1 cellular context compared by ENCODE assay signal in genomic region chr18:5238371-5238758, GRCh38.
TF ChIP-seq lines count a peak whose summit lies in the region.

No MANE protein-coding gene starts in this region.

TF ChIP-seq in HepG2, 621 proteins besides CTCF, POLR2A, EP300 and RAD21 (continued from another document and continues in another):
- TF ChIP-seq TFAP4 (IDR thresholded peaks at IDR 0.05; ENCODE audit: borderline replicate concordance, low read depth) (peak; percentile 53; the same call in 1 of the 2 replicates), NR2F6 (IDR thresholded peaks at IDR 0.05) (no peak), NR2F6 (CRISPR knock-in tag; IDR thresholded peaks at IDR 0.05) (0 out of 2 replicates have a peak, but pooled peaks have one; percentile 16), ZNF563 (CRISPR knock-in tag; IDR thresholded peaks at IDR 0.05) (no peak), AGO2 (optimal IDR thresholded peaks at IDR 0.05; ENCODE audit: low read depth, low read length) (peak; percentile 73), CENPT (CRISPR knock-in tag; IDR thresholded peaks at IDR 0.05; ENCODE audit: low read depth) (no peak), ZNF431 (CRISPR knock-in tag; IDR thresholded peaks at IDR 0.05; ENCODE audit: borderline replicate concordance, low read depth) (peak; percentile 72; the same call in 1 of the 2 replicates), UBTF (CRISPR knock-in tag; IDR thresholded peaks at IDR 0.05) (peak; percentile 26; the same call in 1 of the 2 replicates), PAWR (CRISPR knock-in tag; IDR thresholded peaks at IDR 0.05; ENCODE audit: borderline replicate concordance) (0 out of 2 replicates have a peak, but pooled peaks have one; percentile 12), MLXIP (CRISPR knock-in tag; IDR thresholded peaks at IDR 0.05; ENCODE audit: borderline replicate concordance) (0 out of 2 replicates have a peak, but pooled peaks have one; percentile 51), GABPA (IDR thresholded peaks at IDR 0.05; ENCODE audit: low read depth, low read length) (peak; percentile 39; the same call in 1 of the 2 replicates), GABPA (CRISPR knock-in tag; IDR thresholded peaks at IDR 0.05; ENCODE audit: low read depth) (no peak), PHF21A (CRISPR knock-in tag; IDR thresholded peaks at IDR 0.05) (peak; percentile 44; the same call in 1 of the 2 replicates), MED1 (CRISPR knock-in tag; IDR thresholded peaks at IDR 0.05) (peak; percentile 30; the same call in 1 of the 2 replicates), ZNF292 (CRISPR knock-in tag; IDR thresholded peaks at IDR 0.05; ENCODE audit: borderline replicate concordance, low read depth) (0 out of 2 replicates have a peak, but pooled peaks have one; percentile 30), ZNF264 (CRISPR knock-in tag; IDR thresholded peaks at IDR 0.05) (peak; percentile 13; the same call in 1 of the 2 replicates), ZNF605 (CRISPR knock-in tag; IDR thresholded peaks at IDR 0.05) (peak; percentile 2; the same call in 1 of the 2 replicates), SMARCC2 (IDR thresholded peaks at IDR 0.05) (no peak), NFE2 (CRISPR knock-in tag; IDR thresholded peaks at IDR 0.05) (no peak), HMGXB4 (CRISPR knock-in tag; IDR thresholded peaks at IDR 0.05; ENCODE audit: borderline replicate concordance in 1 of 2, low read depth in 1 of 2) (no peak; a peak in 1 of 4 replicates), PHF8 (CRISPR knock-in tag; IDR thresholded peaks at IDR 0.05) (peak; percentile 61; the same call in 1 of the 2 replicates), ZNF546 (CRISPR knock-in tag; conservative IDR thresholded peaks at IDR 0.05) (0 out of 2 replicates have a peak, but pooled peaks have one; percentile 48)
- TF ChIP-seq, protein P1, sequence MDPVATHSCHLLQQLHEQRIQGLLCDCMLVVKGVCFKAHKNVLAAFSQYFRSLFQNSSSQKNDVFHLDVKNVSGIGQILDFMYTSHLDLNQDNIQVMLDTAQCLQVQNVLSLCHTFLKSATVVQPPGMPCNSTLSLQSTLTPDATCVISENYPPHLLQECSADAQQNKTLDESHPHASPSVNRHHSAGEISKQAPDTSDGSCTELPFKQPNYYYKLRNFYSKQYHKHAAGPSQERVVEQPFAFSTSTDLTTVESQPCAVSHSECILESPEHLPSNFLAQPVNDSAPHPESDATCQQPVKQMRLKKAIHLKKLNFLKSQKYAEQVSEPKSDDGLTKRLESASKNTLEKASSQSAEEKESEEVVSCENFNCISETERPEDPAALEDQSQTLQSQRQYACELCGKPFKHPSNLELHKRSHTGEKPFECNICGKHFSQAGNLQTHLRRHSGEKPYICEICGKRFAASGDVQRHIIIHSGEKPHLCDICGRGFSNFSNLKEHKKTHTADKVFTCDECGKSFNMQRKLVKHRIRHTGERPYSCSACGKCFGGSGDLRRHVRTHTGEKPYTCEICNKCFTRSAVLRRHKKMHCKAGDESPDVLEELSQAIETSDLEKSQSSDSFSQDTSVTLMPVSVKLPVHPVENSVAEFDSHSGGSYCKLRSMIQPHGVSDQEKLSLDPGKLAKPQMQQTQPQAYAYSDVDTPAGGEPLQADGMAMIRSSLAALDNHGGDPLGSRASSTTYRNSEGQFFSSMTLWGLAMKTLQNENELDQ (CRISPR knock-in tag; IDR thresholded peaks at IDR 0.05; ENCODE audit: borderline replicate concordance): no peak
- TF ChIP-seq, protein P2, sequence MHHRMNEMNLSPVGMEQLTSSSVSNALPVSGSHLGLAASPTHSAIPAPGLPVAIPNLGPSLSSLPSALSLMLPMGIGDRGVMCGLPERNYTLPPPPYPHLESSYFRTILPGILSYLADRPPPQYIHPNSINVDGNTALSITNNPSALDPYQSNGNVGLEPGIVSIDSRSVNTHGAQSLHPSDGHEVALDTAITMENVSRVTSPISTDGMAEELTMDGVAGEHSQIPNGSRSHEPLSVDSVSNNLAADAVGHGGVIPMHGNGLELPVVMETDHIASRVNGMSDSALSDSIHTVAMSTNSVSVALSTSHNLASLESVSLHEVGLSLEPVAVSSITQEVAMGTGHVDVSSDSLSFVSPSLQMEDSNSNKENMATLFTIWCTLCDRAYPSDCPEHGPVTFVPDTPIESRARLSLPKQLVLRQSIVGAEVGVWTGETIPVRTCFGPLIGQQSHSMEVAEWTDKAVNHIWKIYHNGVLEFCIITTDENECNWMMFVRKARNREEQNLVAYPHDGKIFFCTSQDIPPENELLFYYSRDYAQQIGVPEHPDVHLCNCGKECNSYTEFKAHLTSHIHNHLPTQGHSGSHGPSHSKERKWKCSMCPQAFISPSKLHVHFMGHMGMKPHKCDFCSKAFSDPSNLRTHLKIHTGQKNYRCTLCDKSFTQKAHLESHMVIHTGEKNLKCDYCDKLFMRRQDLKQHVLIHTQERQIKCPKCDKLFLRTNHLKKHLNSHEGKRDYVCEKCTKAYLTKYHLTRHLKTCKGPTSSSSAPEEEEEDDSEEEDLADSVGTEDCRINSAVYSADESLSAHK (CRISPR knock-in tag; IDR thresholded peaks at IDR 0.05; ENCODE audit: borderline replicate concordance): no peak
- TF ChIP-seq, protein P3, sequence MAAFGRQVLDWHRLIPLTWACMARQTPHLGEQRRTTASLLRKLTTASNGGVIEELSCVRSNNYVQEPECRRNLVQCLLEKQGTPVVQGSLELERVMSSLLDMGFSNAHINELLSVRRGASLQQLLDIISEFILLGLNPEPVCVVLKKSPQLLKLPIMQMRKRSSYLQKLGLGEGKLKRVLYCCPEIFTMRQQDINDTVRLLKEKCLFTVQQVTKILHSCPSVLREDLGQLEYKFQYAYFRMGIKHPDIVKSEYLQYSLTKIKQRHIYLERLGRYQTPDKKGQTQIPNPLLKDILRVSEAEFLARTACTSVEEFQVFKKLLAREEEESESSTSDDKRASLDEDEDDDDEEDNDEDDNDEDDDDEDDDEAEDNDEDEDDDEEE (CRISPR knock-in tag; IDR thresholded peaks at IDR 0.05): no peak
- TF ChIP-seq, protein P4, sequence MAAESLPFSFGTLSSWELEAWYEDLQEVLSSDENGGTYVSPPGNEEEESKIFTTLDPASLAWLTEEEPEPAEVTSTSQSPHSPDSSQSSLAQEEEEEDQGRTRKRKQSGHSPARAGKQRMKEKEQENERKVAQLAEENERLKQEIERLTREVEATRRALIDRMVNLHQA (CRISPR knock-in tag; IDR thresholded peaks at IDR 0.05): no peak
- TF ChIP-seq, protein P5, sequence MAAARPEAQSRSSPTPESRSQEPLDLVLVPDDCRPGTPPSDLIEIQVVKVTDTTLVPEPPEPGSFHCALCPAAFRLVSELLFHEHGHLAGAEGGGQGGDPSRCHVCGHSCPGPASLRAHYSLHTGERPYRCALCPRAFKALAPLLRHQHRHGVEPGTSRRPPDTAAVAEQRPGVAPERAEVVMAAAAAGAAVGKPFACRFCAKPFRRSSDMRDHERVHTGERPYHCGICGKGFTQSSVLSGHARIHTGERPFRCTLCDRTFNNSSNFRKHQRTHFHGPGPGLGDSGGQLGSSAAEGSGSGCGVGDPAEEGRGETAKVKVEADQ (CRISPR knock-in tag; IDR thresholded peaks at IDR 0.05; ENCODE audit: borderline replicate concordance): no peak
- TF ChIP-seq, protein P6, sequence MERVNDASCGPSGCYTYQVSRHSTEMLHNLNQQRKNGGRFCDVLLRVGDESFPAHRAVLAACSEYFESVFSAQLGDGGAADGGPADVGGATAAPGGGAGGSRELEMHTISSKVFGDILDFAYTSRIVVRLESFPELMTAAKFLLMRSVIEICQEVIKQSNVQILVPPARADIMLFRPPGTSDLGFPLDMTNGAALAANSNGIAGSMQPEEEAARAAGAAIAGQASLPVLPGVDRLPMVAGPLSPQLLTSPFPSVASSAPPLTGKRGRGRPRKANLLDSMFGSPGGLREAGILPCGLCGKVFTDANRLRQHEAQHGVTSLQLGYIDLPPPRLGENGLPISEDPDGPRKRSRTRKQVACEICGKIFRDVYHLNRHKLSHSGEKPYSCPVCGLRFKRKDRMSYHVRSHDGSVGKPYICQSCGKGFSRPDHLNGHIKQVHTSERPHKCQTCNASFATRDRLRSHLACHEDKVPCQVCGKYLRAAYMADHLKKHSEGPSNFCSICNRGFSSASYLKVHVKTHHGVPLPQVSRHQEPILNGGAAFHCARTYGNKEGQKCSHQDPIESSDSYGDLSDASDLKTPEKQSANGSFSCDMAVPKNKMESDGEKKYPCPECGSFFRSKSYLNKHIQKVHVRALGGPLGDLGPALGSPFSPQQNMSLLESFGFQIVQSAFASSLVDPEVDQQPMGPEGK (CRISPR knock-in tag; IDR thresholded peaks at IDR 0.05): no peak
